Comparison of ENCODE assay signal across 20 cellular contexts in the genomic region with DNA sequence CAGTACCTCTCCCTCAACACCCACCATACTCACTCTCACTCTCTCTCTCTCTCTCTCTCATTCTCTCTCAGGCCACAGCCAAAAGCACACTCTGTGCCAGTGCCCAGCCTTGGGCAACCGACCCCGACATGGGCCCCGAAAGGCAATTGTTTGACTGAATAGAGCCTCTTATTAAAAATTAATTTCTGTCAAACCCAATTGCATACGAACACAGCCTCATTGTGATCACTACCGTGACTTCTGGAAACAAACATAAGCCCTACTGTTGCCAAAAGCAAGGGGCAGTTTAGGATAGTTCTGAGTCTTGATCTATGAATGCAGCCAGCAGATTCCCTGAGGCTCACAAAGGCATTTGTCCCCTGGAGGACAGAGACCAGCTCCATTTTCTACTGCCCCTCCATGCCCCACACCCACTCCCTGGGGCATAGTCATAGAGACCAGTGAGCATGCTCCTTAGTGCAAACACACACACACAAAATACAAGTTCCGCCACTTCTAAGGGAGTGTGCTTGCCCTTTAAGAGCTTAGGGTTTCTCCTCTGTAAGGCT. TPM values are rescaled to one million over a fixed set of nuclear protein-coding genes. Genes with fewer than 3 reads are reported as not detected.
DNase-seq lines count a peak whose midpoint lies in the region; ATAC-seq and TF ChIP-seq lines count a peak whose summit lies in the region.
"Had no signal": no experiment of that assay in that cellular context is flagged by ENCODE, and none has a peak within 500 bp of the region (broad histone marks: within the 10 kb centered on the region; RNA-seq: fewer than 3 reads in every experiment).

No MANE protein-coding gene starts in this region.

- H3K9ac ChIP-seq in DND-41 (ENCODE audit: low read depth, low read length) = no peak overlapping the region

- H3K27me3 ChIP-seq in DND-41 (ENCODE audit: insufficient read depth, low read length, poor library complexity) (no peaks in the 10 kb centered on the region), dorsolateral prefrontal cortex (no peaks in the 10 kb centered on the region), spleen (replicated peaks in 1 of 7) (no peaks in the 10 kb centered on the region)
- H3K27me3 ChIP-seq: foreskin keratinocyte had no signal

- intact Hi-C loops in dorsolateral prefrontal cortex (cut with DNase I) = loop anchor here in 1 of 2 donors (2.0 kb wide), 1 partner anchor 24 kb away; a partner anchor contains a TSS
- intact Hi-C loops in spleen (cut with DNase I; ENCODE audit: low total_unique reads) = no loop called here

- H3K36me3 ChIP-seq in DND-41 (ENCODE audit: insufficient read depth, low read length) (no peaks in the 10 kb centered on the region), spleen (no peaks in the 10 kb centered on the region)

- DNase-seq in DND-41 = no peak
- peak in 1 of 10 donors; percentile 48 for DNase-seq in dorsolateral prefrontal cortex
- peak; percentile 34 for DNase-seq in mucosa of gallbladder (ENCODE audit: low spot score)
- no peak for DNase-seq in spleen
- no peak for DNase-seq in hepatic stellate cell (ENCODE audit: low spot score)
- DNase-seq in NCI-H187 (lab: John Stamatoyannopoulos, UW) = no peak
- DNase-seq: activated CD4-positive, alpha-beta T cell treated with anti-CD3 and anti-CD28 coated beads, Interleukin-2, amount 10 ng/mL, durations not matched to agents 24 days and 14 days; activated CD8-positive, alpha-beta memory T cell treated with anti-CD3 and anti-CD28 coated beads, Interleukin-2, amount 50 U/mL, for 4 hours; activated effector memory CD4-positive, alpha-beta T cell treated with Interleukin-2 at 50 U/mL for 16 hours; activated naive CD8-positive, alpha-beta T cell treated with anti-CD3 and anti-CD28 coated beads, Interleukin-2, amount 50 U/mL, for 24 hours; dermis blood vessel endothelial cell; EL; foreskin keratinocyte; KBM-7; NCI-H1048; NCI-H510A treated with DMSO at 0.1 percent for 48 hours; psoas muscle; T-cell had no signal

- peak overlapping the region; percentile 22 for H3K27ac ChIP-seq in DND-41 (ENCODE audit: low read length)
- H3K27ac ChIP-seq in dorsolateral prefrontal cortex = peak overlapping the region in 33 of 59 donors; percentile 2 to 75 (median 46)
- peak overlapping the region in 6 of 8 donors; percentile 10 to 60 (median 30) for H3K27ac ChIP-seq in spleen
- H3K27ac ChIP-seq: epithelial cell of prostate, foreskin keratinocyte, psoas muscle had no signal

- no peak for TF ChIP-seq POLR2A in spleen (IDR thresholded peaks at IDR 0.05)

- TF ChIP-seq CTCF in DND-41 (IDR thresholded peaks at IDR 0.05; ENCODE audit: borderline replicate concordance, extremely low read depth, low read length, poor library complexity, severe bottlenecking) (no peak), dorsolateral prefrontal cortex (IDR thresholded peaks at IDR 0.05 in 54 of 56, conservative IDR thresholded peaks at IDR 0.05 in 2 of 56; ENCODE audit: low read depth in 1 of 56, partially characterized antibody in 56 of 56) (no peak), spleen (IDR thresholded peaks at IDR 0.05 in 8 of 11, conservative IDR thresholded peaks at IDR 0.05 in 3 of 11) (no peak)

- H3K79me2 ChIP-seq in DND-41 (ENCODE audit: insufficient read depth, low read length) = no peaks in the 10 kb centered on the region

- 0 out of 2 replicates have a peak overlapping the region, but pooled peaks have one; percentile 4 for H2AFZ ChIP-seq in DND-41 (ENCODE audit: low read depth, low read length)

- H3K4me3 ChIP-seq in DND-41 (ENCODE audit: low read depth in 1 of 2, low read length in 2 of 2) = no peak overlapping the region
- peak overlapping the region in 27 of 59 donors; percentile 0 to 52 (median 24) for H3K4me3 ChIP-seq in dorsolateral prefrontal cortex
- H3K4me3 ChIP-seq in spleen = no peak overlapping the region
- H3K4me3 ChIP-seq: psoas muscle had no signal

- 84 to 94% (median 90%) methylated on average over 6 of the region's 6 CpGs for WGBS in spleen, 5 donors

- H4K20me1 ChIP-seq in DND-41 (ENCODE audit: insufficient read depth, low read length) = no peaks in the 10 kb centered on the region

- H3K4me1 ChIP-seq in DND-41 (ENCODE audit: insufficient read depth, low read length) = peaks cover 33% of the 10 kb centered on the region
- H3K4me1 ChIP-seq in spleen = peaks cover 0 to 43% (median 12%) of the 10 kb centered on the region in 6 donors
- H3K4me1 ChIP-seq: foreskin keratinocyte, psoas muscle had no signal

- H3K9me3 ChIP-seq in DND-41 (ENCODE audit: insufficient read depth, low read length, severe bottlenecking) = peaks cover 13% of the 10 kb centered on the region
- H3K9me3 ChIP-seq in spleen = peaks cover 4 to 17% (median 14%) of the 10 kb centered on the region in 8 donors

- ATAC-seq in DND-41 (ENCODE audit: insufficient read depth, low read depth) (no peak; the same call in 2 of the 3 replicates), GM18511 (IDR thresholded peaks at IDR 0.05; ENCODE audit: unreplicated experiment) (no peak)
- ATAC-seq: activated naive CD8-positive, alpha-beta T cell treated with anti-CD3 and anti-CD28 coated beads, Interleukin-2, amount 50 U/mL, for 24 hours; foreskin keratinocyte; psoas muscle; T-cell had no signal

- no peak overlapping the region for H3K4me2 ChIP-seq in DND-41 (ENCODE audit: insufficient read depth, low read length)

RNA-seq across cellular contexts. Expression of a gene that starts 23.7 kb away (rescaled TPM):
- total RNA-seq in dorsolateral prefrontal cortex = 10 to 100 TPM in 119 of 120 experiments, 1 to 10 TPM in 1; 8.1 to 87.8 (median 26.2) TPM
- 155 TPM for total RNA-seq in mucosa of gallbladder
- 100 to 1,000 TPM; 104 to 193 (median 143) TPM for total RNA-seq in spleen
- 10 to 100 TPM; 34.7 to 43.0 (median 35.1) TPM for polyA plus RNA-seq in spleen
